ENCODE assay signal across 1 cellular context in the genomic region with DNA sequence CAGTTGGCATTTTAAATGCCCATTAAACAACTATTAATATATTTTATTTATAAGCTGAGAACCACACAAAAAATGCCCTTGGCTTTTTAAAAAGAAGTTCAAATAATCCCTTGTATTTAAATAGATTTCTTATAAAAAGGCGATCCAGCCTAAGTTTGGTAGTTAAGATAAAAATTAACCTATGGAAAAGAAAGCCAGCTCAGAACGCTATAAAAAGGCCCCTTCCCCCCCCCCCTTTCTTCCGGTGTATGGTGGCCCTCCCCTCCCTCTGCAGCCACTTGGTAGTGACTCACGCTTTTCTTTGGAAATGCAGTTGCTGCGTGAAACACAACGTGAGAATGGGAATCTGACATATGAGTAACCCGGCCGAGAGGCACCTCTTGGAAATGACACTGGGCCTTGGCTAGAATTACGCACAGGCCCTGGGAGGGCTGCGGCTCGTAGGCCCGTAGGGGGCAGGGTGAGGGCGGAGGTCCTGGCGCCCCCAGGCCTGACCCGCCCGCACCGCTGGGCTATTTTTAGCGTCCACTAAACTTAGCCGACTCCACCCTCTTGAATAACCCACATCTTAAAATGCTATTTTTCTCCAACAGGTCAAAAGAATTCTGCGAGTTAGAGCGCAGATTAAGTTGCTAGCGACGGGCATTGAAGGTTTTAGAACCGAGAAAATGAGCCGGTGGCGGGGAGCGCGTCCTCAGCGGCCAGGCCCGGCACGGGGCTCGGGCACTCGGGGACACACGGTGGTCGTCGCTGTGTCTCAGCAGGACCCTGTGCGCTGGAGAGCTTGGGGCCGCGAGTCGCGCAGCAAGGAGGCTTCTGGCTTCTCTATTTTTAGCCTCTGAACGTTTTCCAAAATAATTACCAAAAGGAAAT.
TF ChIP-seq lines count a peak whose summit lies in the region.

No MANE protein-coding gene starts in this region.

TF ChIP-seq in HepG2, 621 proteins besides CTCF, POLR2A, EP300 and RAD21 (continued from another document and continues in another):
- TF ChIP-seq ARID5B (CRISPR knock-in tag; IDR thresholded peaks at IDR 0.05), result peak; percentile 45
- no peak for TF ChIP-seq ZFP62 (CRISPR knock-in tag; IDR thresholded peaks at IDR 0.05)
- no peak for TF ChIP-seq ZNF75D (CRISPR knock-in tag; IDR thresholded peaks at IDR 0.05; ENCODE audit: borderline replicate concordance)
- TF ChIP-seq NAIF1 (CRISPR knock-in tag; IDR thresholded peaks at IDR 0.05; ENCODE audit: borderline replicate concordance), result no peak
- peak; percentile 28; the same call in 1 of the 2 replicates for TF ChIP-seq TGIF2 (CRISPR knock-in tag; IDR thresholded peaks at IDR 0.05)
- no peak for TF ChIP-seq ZNF317 (CRISPR knock-in tag; IDR thresholded peaks at IDR 0.05)
- TF ChIP-seq NCOR1 (IDR thresholded peaks at IDR 0.05; ENCODE audit: borderline replicate concordance, low read length), result no peak; the same call in none of the 2 replicates
- peak; percentile 60 for TF ChIP-seq FOXA3 (CRISPR knock-in tag; IDR thresholded peaks at IDR 0.05)
- TF ChIP-seq ZFP82 (CRISPR knock-in tag; IDR thresholded peaks at IDR 0.05; ENCODE audit: borderline replicate concordance), result no peak
- TF ChIP-seq TBX3 (IDR thresholded peaks at IDR 0.05; ENCODE audit: borderline replicate concordance), result no peak
- no peak for TF ChIP-seq IKZF4 (CRISPR knock-in tag; IDR thresholded peaks at IDR 0.05; ENCODE audit: borderline replicate concordance, low read depth, not compliant biosample characterization)
- peak; percentile 38; the same call in 1 of the 2 replicates for TF ChIP-seq ZBTB7B (CRISPR knock-in tag; IDR thresholded peaks at IDR 0.05)
- TF ChIP-seq SKI (IDR thresholded peaks at IDR 0.05; ENCODE audit: partially characterized antibody), result peak; percentile 31
- no peak for TF ChIP-seq SUZ12 (IDR thresholded peaks at IDR 0.05; ENCODE audit: low read depth, low read length)
- TF ChIP-seq, protein P1, sequence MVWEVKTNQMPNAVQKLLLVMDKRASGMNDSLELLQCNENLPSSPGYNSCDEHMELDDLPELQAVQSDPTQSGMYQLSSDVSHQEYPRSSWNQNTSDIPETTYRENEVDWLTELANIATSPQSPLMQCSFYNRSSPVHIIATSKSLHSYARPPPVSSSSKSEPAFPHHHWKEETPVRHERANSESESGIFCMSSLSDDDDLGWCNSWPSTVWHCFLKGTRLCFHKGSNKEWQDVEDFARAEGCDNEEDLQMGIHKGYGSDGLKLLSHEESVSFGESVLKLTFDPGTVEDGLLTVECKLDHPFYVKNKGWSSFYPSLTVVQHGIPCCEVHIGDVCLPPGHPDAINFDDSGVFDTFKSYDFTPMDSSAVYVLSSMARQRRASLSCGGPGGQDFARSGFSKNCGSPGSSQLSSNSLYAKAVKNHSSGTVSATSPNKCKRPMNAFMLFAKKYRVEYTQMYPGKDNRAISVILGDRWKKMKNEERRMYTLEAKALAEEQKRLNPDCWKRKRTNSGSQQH (CRISPR knock-in tag; IDR thresholded peaks at IDR 0.05; ENCODE audit: low read depth), result no peak
- 0 out of 2 replicates have a peak, but pooled peaks have one; percentile 47 for TF ChIP-seq AHDC1 (CRISPR knock-in tag; IDR thresholded peaks at IDR 0.05; ENCODE audit: borderline replicate concordance)
- TF ChIP-seq, protein P2, sequence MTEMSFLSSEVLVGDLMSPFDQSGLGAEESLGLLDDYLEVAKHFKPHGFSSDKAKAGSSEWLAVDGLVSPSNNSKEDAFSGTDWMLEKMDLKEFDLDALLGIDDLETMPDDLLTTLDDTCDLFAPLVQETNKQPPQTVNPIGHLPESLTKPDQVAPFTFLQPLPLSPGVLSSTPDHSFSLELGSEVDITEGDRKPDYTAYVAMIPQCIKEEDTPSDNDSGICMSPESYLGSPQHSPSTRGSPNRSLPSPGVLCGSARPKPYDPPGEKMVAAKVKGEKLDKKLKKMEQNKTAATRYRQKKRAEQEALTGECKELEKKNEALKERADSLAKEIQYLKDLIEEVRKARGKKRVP (CRISPR knock-in tag; IDR thresholded peaks at IDR 0.05), result peak in 1 of 2 experiments; percentile 68; a peak in 2 of 4 replicates
- TF ChIP-seq, protein P3, sequence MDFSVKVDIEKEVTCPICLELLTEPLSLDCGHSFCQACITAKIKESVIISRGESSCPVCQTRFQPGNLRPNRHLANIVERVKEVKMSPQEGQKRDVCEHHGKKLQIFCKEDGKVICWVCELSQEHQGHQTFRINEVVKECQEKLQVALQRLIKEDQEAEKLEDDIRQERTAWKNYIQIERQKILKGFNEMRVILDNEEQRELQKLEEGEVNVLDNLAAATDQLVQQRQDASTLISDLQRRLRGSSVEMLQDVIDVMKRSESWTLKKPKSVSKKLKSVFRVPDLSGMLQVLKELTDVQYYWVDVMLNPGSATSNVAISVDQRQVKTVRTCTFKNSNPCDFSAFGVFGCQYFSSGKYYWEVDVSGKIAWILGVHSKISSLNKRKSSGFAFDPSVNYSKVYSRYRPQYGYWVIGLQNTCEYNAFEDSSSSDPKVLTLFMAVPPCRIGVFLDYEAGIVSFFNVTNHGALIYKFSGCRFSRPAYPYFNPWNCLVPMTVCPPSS (IDR thresholded peaks at IDR 0.05), result no peak
- TF ChIP-seq SALL1 (CRISPR knock-in tag; IDR thresholded peaks at IDR 0.05), result peak; percentile 79
- TF ChIP-seq, protein P4, sequence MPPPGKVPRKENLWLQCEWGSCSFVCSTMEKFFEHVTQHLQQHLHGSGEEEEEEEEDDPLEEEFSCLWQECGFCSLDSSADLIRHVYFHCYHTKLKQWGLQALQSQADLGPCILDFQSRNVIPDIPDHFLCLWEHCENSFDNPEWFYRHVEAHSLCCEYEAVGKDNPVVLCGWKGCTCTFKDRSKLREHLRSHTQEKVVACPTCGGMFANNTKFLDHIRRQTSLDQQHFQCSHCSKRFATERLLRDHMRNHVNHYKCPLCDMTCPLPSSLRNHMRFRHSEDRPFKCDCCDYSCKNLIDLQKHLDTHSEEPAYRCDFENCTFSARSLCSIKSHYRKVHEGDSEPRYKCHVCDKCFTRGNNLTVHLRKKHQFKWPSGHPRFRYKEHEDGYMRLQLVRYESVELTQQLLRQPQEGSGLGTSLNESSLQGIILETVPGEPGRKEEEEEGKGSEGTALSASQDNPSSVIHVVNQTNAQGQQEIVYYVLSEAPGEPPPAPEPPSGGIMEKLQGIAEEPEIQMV (CRISPR knock-in tag; IDR thresholded peaks at IDR 0.05; ENCODE audit: low read depth), result 0 out of 2 replicates have a peak, but pooled peaks have one; percentile 47
- TF ChIP-seq NFYC (CRISPR knock-in tag; IDR thresholded peaks at IDR 0.05), result no peak; the same call in 1 of the 2 replicates
- peak; percentile 76 for TF ChIP-seq RXRB (CRISPR knock-in tag; IDR thresholded peaks at IDR 0.05; ENCODE audit: borderline replicate concordance)
- no peak for TF ChIP-seq ZZZ3 (CRISPR knock-in tag; IDR thresholded peaks at IDR 0.05; ENCODE audit: borderline replicate concordance)
- no peak for TF ChIP-seq ZNF703 (CRISPR knock-in tag; IDR thresholded peaks at IDR 0.05; ENCODE audit: borderline replicate concordance)
- TF ChIP-seq HNF4G (IDR thresholded peaks at IDR 0.05; ENCODE audit: borderline replicate concordance, low read depth, low read length), result no peak
- TF ChIP-seq HNF4G (CRISPR knock-in tag; IDR thresholded peaks at IDR 0.05; ENCODE audit: borderline replicate concordance, low read depth), result no peak
- peak; percentile 13 for TF ChIP-seq ZNF274 (CRISPR knock-in tag; IDR thresholded peaks at IDR 0.05)
- peak; percentile 82 for TF ChIP-seq ATF3 (CRISPR knock-in tag; IDR thresholded peaks at IDR 0.05)
- TF ChIP-seq ZMYM2 (CRISPR knock-in tag; IDR thresholded peaks at IDR 0.05), result no peak
- no peak for TF ChIP-seq ZNF616 (CRISPR knock-in tag; IDR thresholded peaks at IDR 0.05; ENCODE audit: low read depth)
- no peak for TF ChIP-seq KMT2A (CRISPR knock-in tag; IDR thresholded peaks at IDR 0.05)
- TF ChIP-seq NFE2L2 (IDR thresholded peaks at IDR 0.05; ENCODE audit: low read length), result no peak
- TF ChIP-seq HNRNPL (IDR thresholded peaks at IDR 0.05; ENCODE audit: low read depth, low read length), result peak; percentile 58; the same call in 1 of the 2 replicates
- no peak for TF ChIP-seq ZNF20 (CRISPR knock-in tag; IDR thresholded peaks at IDR 0.05)
- no peak for TF ChIP-seq TMF1 (CRISPR knock-in tag; IDR thresholded peaks at IDR 0.05; ENCODE audit: low read depth)
- TF ChIP-seq ZNF746 (CRISPR knock-in tag; IDR thresholded peaks at IDR 0.05), result peak; percentile 71
- no peak for TF ChIP-seq FLYWCH1 (CRISPR knock-in tag; IDR thresholded peaks at IDR 0.05)
- TF ChIP-seq SNAPC2 (CRISPR knock-in tag; IDR thresholded peaks at IDR 0.05), result no peak
- TF ChIP-seq, protein P5, sequence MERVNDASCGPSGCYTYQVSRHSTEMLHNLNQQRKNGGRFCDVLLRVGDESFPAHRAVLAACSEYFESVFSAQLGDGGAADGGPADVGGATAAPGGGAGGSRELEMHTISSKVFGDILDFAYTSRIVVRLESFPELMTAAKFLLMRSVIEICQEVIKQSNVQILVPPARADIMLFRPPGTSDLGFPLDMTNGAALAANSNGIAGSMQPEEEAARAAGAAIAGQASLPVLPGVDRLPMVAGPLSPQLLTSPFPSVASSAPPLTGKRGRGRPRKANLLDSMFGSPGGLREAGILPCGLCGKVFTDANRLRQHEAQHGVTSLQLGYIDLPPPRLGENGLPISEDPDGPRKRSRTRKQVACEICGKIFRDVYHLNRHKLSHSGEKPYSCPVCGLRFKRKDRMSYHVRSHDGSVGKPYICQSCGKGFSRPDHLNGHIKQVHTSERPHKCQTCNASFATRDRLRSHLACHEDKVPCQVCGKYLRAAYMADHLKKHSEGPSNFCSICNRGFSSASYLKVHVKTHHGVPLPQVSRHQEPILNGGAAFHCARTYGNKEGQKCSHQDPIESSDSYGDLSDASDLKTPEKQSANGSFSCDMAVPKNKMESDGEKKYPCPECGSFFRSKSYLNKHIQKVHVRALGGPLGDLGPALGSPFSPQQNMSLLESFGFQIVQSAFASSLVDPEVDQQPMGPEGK (CRISPR knock-in tag; IDR thresholded peaks at IDR 0.05), result peak; percentile 79
- peak; percentile 41; the same call in 1 of the 2 replicates for TF ChIP-seq GATAD1 (CRISPR knock-in tag; IDR thresholded peaks at IDR 0.05)
- peak; percentile 80 for TF ChIP-seq RBM39 (IDR thresholded peaks at IDR 0.05; ENCODE audit: low read depth, low read length, poor library complexity, severe bottlenecking)
- TF ChIP-seq KLF15 (CRISPR knock-in tag; IDR thresholded peaks at IDR 0.05; ENCODE audit: borderline replicate concordance), result no peak
